Comparison of ENCODE assay signal across 30 cellular contexts in genomic region chr14:92929689-92930608, GRCh38. TPM values are rescaled to one million over a fixed set of nuclear protein-coding genes. Genes with fewer than 3 reads are reported as not detected.
"Had no signal": no experiment of that assay in that cellular context is flagged by ENCODE, and none has a peak within 500 bp of the region (broad histone marks: within the 10 kb centered on the region; RNA-seq: fewer than 3 reads in every experiment).

No MANE protein-coding gene starts in this region.

- H3K27me3 ChIP-seq: adrenal gland, body of pancreas had no signal

- H3K4me3 Mint-ChIP-seq: activated CD4-positive, alpha-beta T cell treated with anti-CD3 and anti-CD28 coated beads, Interleukin-2, amount 10 ng/mL, durations not matched to agents 24 days and 14 days; activated CD8-positive, alpha-beta T cell treated with anti-CD3 and anti-CD28 coated beads for 36 hours; activated naive CD4-positive, alpha-beta T cell treated with anti-CD3 and anti-CD28 coated beads for 36 hours; activated T-cell treated with anti-CD3 and anti-CD28 coated beads, Interleukin-2, amount 50 U/mL, for 72 hours; T-helper 1 cell treated with Interleukin-12 subunit alpha and Interleukin-12 subunit beta and Interleukin-4 antibody, amounts not matched to agents 30 μg/mL and 1 μg/mL, for 36 hours; T-helper 2 cell treated with Interferon-gamma antibody and Interleukin-4, amounts not matched to agents 5 μg/mL and 100 μg/mL, for 36 hours had no signal

- H3K27ac Mint-ChIP-seq: activated CD4-positive, alpha-beta T cell treated with anti-CD3 and anti-CD28 coated beads, Interleukin-2, amount 10 ng/mL, durations not matched to agents 24 days and 14 days; activated CD8-positive, alpha-beta T cell treated with anti-CD3 and anti-CD28 coated beads for 36 hours; activated naive CD4-positive, alpha-beta T cell treated with anti-CD3 and anti-CD28 coated beads for 36 hours; activated naive CD4-positive, alpha-beta T cell treated with anti-CD3 and anti-CD28 coated beads, Interleukin-2, amount 50 U/mL, for 72 hours; activated T-cell treated with anti-CD3 and anti-CD28 coated beads, Interleukin-2, amount 50 U/mL, for 72 hours; activated T-helper 2 cell treated with anti-CD3 and anti-CD28 coated beads, Interferon-gamma antibody, Interleukin-2, Interleukin-4, amounts not matched to agents 10 μg/mL and 5 μg/mL and 100 μg/mL, durations not matched to agents 14 hours and 24 hours and 36 hours; T-helper 1 cell treated with Interleukin-12 subunit alpha and Interleukin-12 subunit beta and Interleukin-4 antibody, amounts not matched to agents 30 μg/mL and 1 μg/mL, for 36 hours; T-helper 2 cell treated with Interferon-gamma antibody and Interleukin-4, amounts not matched to agents 5 μg/mL and 100 μg/mL, for 36 hours had no signal

- H3K9me3 ChIP-seq: adrenal gland, body of pancreas, breast epithelium, SJSA1, SK-N-SH had no signal

- ATAC-seq: activated CD8-positive, alpha-beta T cell treated with anti-CD3 and anti-CD28 coated beads for 36 hours; activated naive CD4-positive, alpha-beta T cell treated with anti-CD3 and anti-CD28 coated beads, Interleukin-2, amount 50 U/mL, for 72 hours; activated T-cell treated with anti-CD3 and anti-CD28 coated beads, Interleukin-2, amount 50 U/mL, for 72 hours; body of pancreas had no signal

- H3K9me3 Mint-ChIP-seq: activated CD4-positive, alpha-beta T cell treated with anti-CD3 and anti-CD28 coated beads, Interleukin-2, amount 10 ng/mL, durations not matched to agents 24 days and 14 days; activated CD8-positive, alpha-beta T cell treated with anti-CD3 and anti-CD28 coated beads for 36 hours; activated naive CD4-positive, alpha-beta T cell treated with anti-CD3 and anti-CD28 coated beads for 36 hours; activated naive CD4-positive, alpha-beta T cell treated with anti-CD3 and anti-CD28 coated beads, Interleukin-2, amount 50 U/mL, for 72 hours; activated T-cell treated with anti-CD3 and anti-CD28 coated beads, Interleukin-2, amount 50 U/mL, for 72 hours; activated T-helper 2 cell treated with anti-CD3 and anti-CD28 coated beads, Interferon-gamma antibody, Interleukin-2, Interleukin-4, amounts not matched to agents 10 μg/mL and 5 μg/mL and 100 μg/mL, durations not matched to agents 14 hours and 24 hours and 36 hours; T-helper 1 cell treated with Interleukin-12 subunit alpha and Interleukin-12 subunit beta and Interleukin-4 antibody, amounts not matched to agents 30 μg/mL and 1 μg/mL, for 36 hours; T-helper 2 cell treated with Interferon-gamma antibody and Interleukin-4, amounts not matched to agents 5 μg/mL and 100 μg/mL, for 36 hours had no signal

- H3K4me1 Mint-ChIP-seq: activated CD4-positive, alpha-beta T cell treated with anti-CD3 and anti-CD28 coated beads, Interleukin-2, amount 10 ng/mL, durations not matched to agents 24 days and 14 days had no signal

- H3K27me3 Mint-ChIP-seq: activated CD4-positive, alpha-beta T cell treated with anti-CD3 and anti-CD28 coated beads, Interleukin-2, amount 10 ng/mL, durations not matched to agents 24 days and 14 days had no signal

- H3K4me3 ChIP-seq: adrenal gland, body of pancreas, breast epithelium, PC-9, SJSA1 had no signal

- DNase-seq: activated CD4-positive, alpha-beta T cell treated with anti-CD3 and anti-CD28 coated beads, Interleukin-2, amount 10 ng/mL, durations not matched to agents 24 days and 14 days; activated CD4-positive, alpha-beta T cell treated with anti-CD3 and anti-CD28 coated beads, Interleukin-2, amount 50 U/mL, for 4 hours; activated CD8-positive, alpha-beta T cell treated with anti-CD3 and anti-CD28 coated beads for 36 hours; activated gamma-delta T cell treated with Interleukin-2 at 50 U/mL for 16 hours; activated naive CD4-positive, alpha-beta T cell treated with anti-CD3 and anti-CD28 coated beads for 36 hours; activated T-cell treated with anti-CD3 and anti-CD28 coated beads, Interleukin-2, amount 50 U/mL, for 1 hour; activated T-cell treated with anti-CD3 and anti-CD28 coated beads, Interleukin-2, amount 50 U/mL, for 72 hours; adrenal gland; body of pancreas; MM.1S; MV-4-11; NCI-H1092; NCI-H1436 treated with DMSO at 0.1 percent for 48 hours; NCI-H1694 treated with DMSO at 0.1 percent for 48 hours; NCI-H2029; NCI-H345; NCI-H524 treated with DMSO at 0.1 percent for 48 hours; PC-9; SHP77 treated with DMSO at 0.1 percent for 48 hours; SK-N-SH had no signal

- H3K4me1 ChIP-seq: adrenal gland, body of pancreas, breast epithelium had no signal

- H3K27ac ChIP-seq: body of pancreas, breast epithelium, KMS-11, PC-9, SJSA1 had no signal

- H3K36me3 Mint-ChIP-seq: activated naive CD4-positive, alpha-beta T cell treated with anti-CD3 and anti-CD28 coated beads, Interleukin-2, amount 50 U/mL, for 72 hours had no signal

- H3K36me3 ChIP-seq: adrenal gland, breast epithelium, SJSA1 had no signal

RNA-seq across cellular contexts. Expression of gene CHGA, which starts 7.0 kb away (rescaled TPM):
- total RNA-seq: activated CD4-positive, alpha-beta T cell treated with anti-CD3 and anti-CD28 coated beads, Interleukin-2, amount 10 ng/mL, durations not matched to agents 24 days and 14 days; activated CD8-positive, alpha-beta memory T cell treated with anti-CD3 and anti-CD28 coated beads for 36 hours; activated CD8-positive, alpha-beta T cell treated with anti-CD3 and anti-CD28 coated beads for 36 hours; activated naive CD4-positive, alpha-beta T cell treated with anti-CD3 and anti-CD28 coated beads for 36 hours; activated naive CD4-positive, alpha-beta T cell treated with anti-CD3 and anti-CD28 coated beads, Interleukin-2, amount 50 U/mL, for 72 hours; activated T-cell treated with anti-CD3 and anti-CD28 coated beads, Interleukin-2, amount 50 U/mL, for 72 hours; activated T-helper 2 cell treated with anti-CD3 and anti-CD28 coated beads, Interferon-gamma antibody, Interleukin-2, Interleukin-4, amounts not matched to agents 10 μg/mL and 5 μg/mL and 100 μg/mL, durations not matched to agents 14 hours and 24 hours and 36 hours; astrocyte; LHCN-M2; PC-9; SJSA1 had no signal
